ENCODE assay signal across 23 cellular contexts in genomic region chr1:72547412-72547811, GRCh38.
A peak's percentile ranks its signal among the peaks of the same experiment; 100 is the strongest.
DNase-seq lines count a peak whose midpoint lies in the region; ATAC-seq and TF ChIP-seq lines count a peak whose summit lies in the region.
"Had no signal": no experiment of that assay in that cellular context is flagged by ENCODE, and none has a peak within 500 bp of the region (broad histone marks: within the 10 kb centered on the region; RNA-seq: fewer than 3 reads in every experiment).

No MANE protein-coding gene starts in this region.

- no peaks in the 10 kb centered on the region for H3K27me3 Mint-ChIP-seq in HFFc6 (ENCODE audit: insufficient read depth)
- H3K27me3 Mint-ChIP-seq: CD4-positive, CD25-positive, alpha-beta regulatory T cell; effector memory CD8-positive, alpha-beta T cell; progenitor cell of endocrine pancreas had no signal

- H3K9me3 Mint-ChIP-seq in HFFc6 = no peaks in the 10 kb centered on the region
- H3K9me3 Mint-ChIP-seq: activated naive CD4-positive, alpha-beta T cell treated with anti-CD3 and anti-CD28 coated beads for 36 hours had no signal

- TF ChIP-seq CTCF in AG10803 (conservative IDR thresholded peaks at IDR 0.05; ENCODE audit: low read length) = no peak
- no peak for TF ChIP-seq CTCF in HFFc6 (IDR thresholded peaks at IDR 0.05)
- TF ChIP-seq CTCF in fibroblast of pulmonary artery (IDR thresholded peaks at IDR 0.05; ENCODE audit: low read length, missing control alignments) = no peak

- H3K4me3 Mint-ChIP-seq in HFFc6 = peak overlapping the region; percentile 44; the same call in 1 of the 2 replicates
- H3K4me3 Mint-ChIP-seq: activated naive CD4-positive, alpha-beta T cell treated with anti-CD3 and anti-CD28 coated beads for 36 hours; CD4-positive, CD25-positive, alpha-beta regulatory T cell; effector memory CD8-positive, alpha-beta T cell; neural crest cell had no signal

- H3K4me3 ChIP-seq in AG10803 (ENCODE audit: low read length) (no peak overlapping the region), fibroblast of pulmonary artery (replicated peaks; ENCODE audit: low read depth, low read length) (no peak overlapping the region)
- H3K4me3 ChIP-seq: colonic mucosa, upper lobe of left lung had no signal

- H3K36me3 Mint-ChIP-seq in HFFc6 (ENCODE audit: low read depth) = no peaks in the 10 kb centered on the region
- H3K36me3 Mint-ChIP-seq: CD4-positive, CD25-positive, alpha-beta regulatory T cell had no signal

- H3K4me1 Mint-ChIP-seq in HFFc6 (ENCODE audit: low read depth) = peaks cover 9% of the 10 kb centered on the region; the same call in 1 of the 2 replicates
- H3K4me1 Mint-ChIP-seq: CD4-positive, CD25-positive, alpha-beta regulatory T cell; neural crest cell had no signal

- no peak for ATAC-seq in HG02610 (IDR thresholded peaks at IDR 0.05; ENCODE audit: unreplicated experiment)
- ATAC-seq: effector memory CD8-positive, alpha-beta T cell; esophagus mucosa; SK-N-SH treated with all-trans-retinoic acid at 6 μM for 48 hours had no signal

- H3K27ac Mint-ChIP-seq in HFFc6 = no peak overlapping the region
- H3K27ac Mint-ChIP-seq: activated naive CD4-positive, alpha-beta T cell treated with anti-CD3 and anti-CD28 coated beads for 36 hours; CD4-positive, CD25-positive, alpha-beta regulatory T cell; effector memory CD8-positive, alpha-beta T cell; progenitor cell of endocrine pancreas had no signal

- DNase-seq in AG10803 (ENCODE audit: low read depth) (peak; percentile 4), HFFc6 (no peak), NCI-H69 (lab: John Stamatoyannopoulos, UW) (peak; percentile 85), fibroblast of pulmonary artery (ENCODE audit: low read depth) (peak; percentile 9), hypothalamus (lab: John Stamatoyannopoulos, UW) (no peak), activated T-cell treated with anti-CD3 and anti-CD28 coated beads for 4 hours (no peak), amygdala (lab: John Stamatoyannopoulos, UW) (no peak)
- DNase-seq: activated CD4-positive, alpha-beta T cell treated with anti-CD3 and anti-CD28 coated beads for 4 hours; activated naive CD4-positive, alpha-beta T cell treated with anti-CD3 and anti-CD28 coated beads for 36 hours; activated T-cell treated with anti-CD3 and anti-CD28 coated beads, Interleukin-2, amount 50 U/mL, for 48 hours; CD4-positive, CD25-positive, alpha-beta regulatory T cell; colonic mucosa; effector memory CD8-positive, alpha-beta T cell; GDM1; KG1; kidney glomerular epithelial cell; NCI-H2029 treated with DMSO at 0.1 percent for 48 hours; upper lobe of left lung had no signal

Comparison
In these comparisons a context has a peak if more than half of its experiments do, and no peak if none do; other contexts are left out.
1. DNase-seq: peak in AG10803 (single experiment), NCI-H69 (single experiment) and fibroblast of pulmonary artery (single experiment); none in HFFc6 (single experiment), hypothalamus (0 of 51), activated T-cell treated with anti-CD3 and anti-CD28 coated beads for 4 hours (single experiment) and amygdala (0 of 56).